ENCODE assay signal across 17 cellular contexts in the genomic region with DNA sequence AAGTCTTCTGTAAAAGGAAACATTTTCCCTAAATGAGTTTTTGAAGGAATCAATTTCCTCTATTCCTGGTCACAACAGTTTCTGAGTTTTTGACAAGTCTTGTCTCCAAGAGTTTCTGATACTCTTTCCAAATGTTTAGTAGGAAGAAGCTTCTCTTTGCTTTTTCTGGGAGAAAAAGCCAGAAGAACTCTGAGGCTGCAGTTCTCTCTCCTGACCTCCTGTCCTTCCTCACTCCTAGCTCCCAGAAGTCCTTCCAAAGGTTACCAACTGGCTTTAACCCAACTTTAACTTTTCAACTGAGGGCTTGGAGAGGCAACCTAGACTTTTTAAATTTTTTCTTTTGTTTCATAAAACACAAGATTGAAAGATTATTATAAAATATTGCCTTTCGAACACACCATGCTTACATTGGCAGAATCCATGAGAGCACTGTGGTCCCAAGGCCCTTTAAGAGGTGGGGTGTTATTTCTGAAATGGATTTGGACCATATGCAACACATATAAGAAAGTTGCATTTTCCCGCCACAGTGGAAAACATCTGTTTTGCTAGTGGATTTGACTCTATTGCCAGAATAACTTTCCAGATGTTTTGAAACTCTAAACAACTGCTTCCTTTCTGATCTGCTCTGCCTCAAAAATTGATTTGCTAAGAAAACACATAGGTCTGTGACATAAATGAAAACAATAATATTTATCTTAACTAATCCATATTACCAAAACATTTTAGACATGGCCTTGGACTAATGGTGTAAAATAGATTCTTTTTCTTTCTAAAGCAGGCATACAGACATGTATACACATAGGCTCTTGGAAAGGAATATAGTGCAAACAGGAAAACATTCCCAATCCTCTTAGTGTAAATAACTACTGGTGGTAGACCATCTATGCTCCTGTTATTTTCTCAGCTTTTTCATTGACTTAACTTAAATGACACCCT. TPM values are rescaled to one million over a fixed set of nuclear protein-coding genes. Genes with fewer than 3 reads are reported as not detected.
A peak's percentile ranks its signal among the peaks of the same experiment; 100 is the strongest.
DNase-seq lines count a peak whose midpoint lies in the region; ATAC-seq and TF ChIP-seq lines count a peak whose summit lies in the region.
"Had no signal": no experiment of that assay in that cellular context is flagged by ENCODE, and none has a peak within 500 bp of the region (broad histone marks: within the 10 kb centered on the region; RNA-seq: fewer than 3 reads in every experiment).

No MANE protein-coding gene starts in this region.

- H3K27ac Mint-ChIP-seq in neural progenitor cell: no peak overlapping the region
- H3K27ac Mint-ChIP-seq: CD4-positive, alpha-beta T cell had no signal

- no peaks in the 10 kb centered on the region for H3K36me3 Mint-ChIP-seq in neural progenitor cell

- H3K27ac ChIP-seq in heart left ventricle: peak overlapping the region in 7 of 12 donors; percentile 2 to 66 (median 26)
- H3K27ac ChIP-seq in left ventricle myocardium inferior (replicated peaks): peak overlapping the region; percentile 37
- H3K27ac ChIP-seq in neural progenitor cell: no peak overlapping the region
- peak overlapping the region; percentile 18 to 49 for H3K27ac ChIP-seq in uterus

- no peaks in the 10 kb centered on the region for H3K79me2 ChIP-seq in neural progenitor cell (ENCODE audit: low read depth)

- no peak for DNase-seq in heart left ventricle
- no peak for DNase-seq in cardiac septum (ENCODE audit: low spot score)
- no peak for DNase-seq in left ventricle myocardium inferior
- DNase-seq in neural progenitor cell (ENCODE audit: low spot score): no peak
- DNase-seq in uterus: no peak
- no peak for DNase-seq in omental fat pad (ENCODE audit: low spot score)
- no peak for DNase-seq in AG08396 (ENCODE audit: low spot score)
- DNase-seq: Caco-2; CD4-positive, alpha-beta T cell; HCEC 1CT; NCI-H1105; NCI-H1694; NCI-H2081 treated with DMSO at 0.1 percent for 48 hours; NK-92 treated with Interleukin-12 subunit alpha and Interleukin-12 subunit beta, amount 100 ng/mL, for 24 hours; SHP77 treated with DMSO at 0.1 percent for 48 hours had no signal

- no peaks in the 10 kb centered on the region for H3K9me3 Mint-ChIP-seq in neural progenitor cell
- H3K9me3 Mint-ChIP-seq: CD4-positive, alpha-beta T cell had no signal

- H3K4me1 Mint-ChIP-seq in neural progenitor cell: no peaks in the 10 kb centered on the region

- intact Hi-C loops in heart left ventricle (cut with DNase I): no loop called here
- intact Hi-C loops in cardiac septum (cut with DNase I): no loop called here
- intact Hi-C loops in left ventricle myocardium inferior (cut with micrococcal nuclease): no loop called here
- intact Hi-C loops in uterus (cut with DNase I; ENCODE audit: low total_unique reads): no loop called here

- WGBS in heart left ventricle, 4 donors: 59 to 70% (median 66%) methylated on average over 2 of the region's 2 CpGs

- TF ChIP-seq POLR2A in heart left ventricle (IDR thresholded peaks at IDR 0.05): no peak
- no peak for TF ChIP-seq POLR2A in uterus (IDR thresholded peaks at IDR 0.05)

- H3K9me3 ChIP-seq in heart left ventricle (no peaks in the 10 kb centered on the region), left ventricle myocardium inferior (replicated peaks) (no peaks in the 10 kb centered on the region), neural progenitor cell (ENCODE audit: low read depth) (no peaks in the 10 kb centered on the region), uterus (no peaks in the 10 kb centered on the region)
- H3K9me3 ChIP-seq: Caco-2 had no signal

- no peak overlapping the region for H3K4me3 Mint-ChIP-seq in neural progenitor cell
- H3K4me3 Mint-ChIP-seq: CD4-positive, alpha-beta T cell had no signal

- H3K27me3 ChIP-seq in heart left ventricle: no peaks in the 10 kb centered on the region
- H3K27me3 ChIP-seq in left ventricle myocardium inferior (ENCODE audit: low read depth): no peaks in the 10 kb centered on the region
- no peaks in the 10 kb centered on the region for H3K27me3 ChIP-seq in neural progenitor cell
- H3K27me3 ChIP-seq in uterus: no peaks in the 10 kb centered on the region

- H3K36me3 ChIP-seq in heart left ventricle: no peaks in the 10 kb centered on the region
- no peaks in the 10 kb centered on the region for H3K36me3 ChIP-seq in left ventricle myocardium inferior
- H3K36me3 ChIP-seq in neural progenitor cell: no peaks in the 10 kb centered on the region
- no peaks in the 10 kb centered on the region for H3K36me3 ChIP-seq in uterus

- no peak overlapping the region for H3K4me2 ChIP-seq in neural progenitor cell

- no peak overlapping the region for H3K9ac ChIP-seq in neural progenitor cell

- ATAC-seq in heart left ventricle: no peak
- ATAC-seq in HG02571 (IDR thresholded peaks at IDR 0.05; ENCODE audit: unreplicated experiment): no peak
- no peak for ATAC-seq in omental fat pad (ENCODE audit: low FRiP score)
- ATAC-seq: K562 had no signal

- no peaks in the 10 kb centered on the region for H4K20me1 ChIP-seq in neural progenitor cell (ENCODE audit: low read depth)

- H3K4me1 ChIP-seq in heart left ventricle: peaks cover 0 to 13% (median 0%) of the 10 kb centered on the region in 12 donors
- H3K4me1 ChIP-seq in left ventricle myocardium inferior: no peaks in the 10 kb centered on the region
- H3K4me1 ChIP-seq in neural progenitor cell: peaks cover 4% of the 10 kb centered on the region
- no peaks in the 10 kb centered on the region for H3K4me1 ChIP-seq in uterus
- H3K4me1 ChIP-seq: Caco-2 had no signal

- H3K4me3 ChIP-seq in heart left ventricle: no peak overlapping the region
- H3K4me3 ChIP-seq in left ventricle myocardium inferior: no peak overlapping the region
- no peak overlapping the region for H3K4me3 ChIP-seq in neural progenitor cell
- no peak overlapping the region for H3K4me3 ChIP-seq in uterus
- H3K4me3 ChIP-seq: K562 had no signal

- H3K27me3 Mint-ChIP-seq in neural progenitor cell (ENCODE audit: insufficient read depth, low read depth): no peaks in the 10 kb centered on the region

- TF ChIP-seq CTCF in heart left ventricle (IDR thresholded peaks at IDR 0.05) (no peak), left ventricle myocardium inferior (IDR thresholded peaks at IDR 0.05; ENCODE audit: borderline replicate concordance) (no peak), neural progenitor cell (IDR thresholded peaks at IDR 0.05) (no peak), uterus (IDR thresholded peaks at IDR 0.05) (no peak), omental fat pad (IDR thresholded peaks at IDR 0.05) (no peak)

- peak overlapping the region; percentile 23 for H2AFZ ChIP-seq in neural progenitor cell (replicated peaks)

- H3F3A ChIP-seq in neural progenitor cell (ENCODE audit: low read depth): no peaks in the 10 kb centered on the region

RNA-seq across cellular contexts. Expression of gene EPS8, which starts 22.3 kb away (rescaled TPM):
- 10 to 100 TPM; 11.7 to 56.0 (median 20.9) TPM for total RNA-seq in heart left ventricle
- 10 to 100 TPM; 12.5 to 22.9 TPM for polyA plus RNA-seq in heart left ventricle
- total RNA-seq in cardiac septum: 21.2 TPM
- 18.9 TPM for total RNA-seq in left ventricle myocardium inferior
- 9.8 and 17.0 TPM in 2 replicates for total RNA-seq in neural progenitor cell (ENCODE audit: low replicate concordance)
- total RNA-seq in uterus: 100 to 1,000 TPM in 3 of 4 donors, 10 to 100 TPM in 1; 93.7 to 173 (median 109) TPM
- total RNA-seq in omental fat pad: 100 to 1,000 TPM; 181 to 354 (median 226) TPM
